ENCODE assay signal across 10 cellular contexts in the genomic region with DNA sequence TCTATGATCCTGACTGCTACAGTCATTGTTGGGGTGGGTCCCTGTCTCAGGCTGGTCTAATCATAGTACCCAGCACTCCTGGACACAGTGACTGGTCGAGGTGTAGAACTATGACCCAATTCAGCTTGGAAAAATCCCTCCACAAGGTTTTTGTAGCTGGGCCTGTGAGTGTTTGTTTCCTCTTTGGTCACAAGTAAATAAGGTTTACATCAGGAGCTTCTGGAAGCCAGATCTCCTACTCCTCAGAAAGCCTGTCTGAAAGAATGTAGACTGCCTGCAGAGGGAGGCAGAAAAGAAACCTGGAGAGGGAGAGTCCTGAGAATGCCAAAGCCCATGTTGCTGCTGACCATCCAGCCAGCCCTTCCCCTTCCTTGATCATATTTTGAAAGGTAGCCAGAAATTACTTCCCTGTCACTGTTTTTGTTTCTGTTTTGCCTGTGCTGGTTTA.
DNase-seq lines count a peak whose midpoint lies in the region; ATAC-seq and TF ChIP-seq lines count a peak whose summit lies in the region.
"Had no signal": no experiment of that assay in that cellular context is flagged by ENCODE, and none has a peak within 500 bp of the region (broad histone marks: within the 10 kb centered on the region; RNA-seq: fewer than 3 reads in every experiment).

No MANE protein-coding gene starts in this region.

- peaks cover 50 to 52% (median 50%) of the 10 kb centered on the region in 3 donors for H3K4me1 Mint-ChIP-seq in T-cell

- no peaks in the 10 kb centered on the region for H3K36me3 Mint-ChIP-seq in T-cell

- TF ChIP-seq CTCF in fibroblast of mammary gland (conservative IDR thresholded peaks at IDR 0.05; ENCODE audit: control insufficient read depth, insufficient read depth, low read depth, low read length) (no peak), retinal pigment epithelial cell (conservative IDR thresholded peaks at IDR 0.05; ENCODE audit: low read depth, low read length) (peak; percentile 26)

- H3K27me3 Mint-ChIP-seq in T-cell = no peaks in the 10 kb centered on the region

- H3K27ac Mint-ChIP-seq in T-cell = peak overlapping the region; percentile 83 to 88

- ATAC-seq in T-cell (replicated peaks in 1 of 4) (no peak), HG03097 (IDR thresholded peaks at IDR 0.05; ENCODE audit: low FRiP score, unreplicated experiment) (no peak)

- no peak overlapping the region for H3K4me3 ChIP-seq in fibroblast of mammary gland (ENCODE audit: control insufficient read depth, low read depth, low read length)
- H3K4me3 ChIP-seq in retinal pigment epithelial cell (ENCODE audit: low read length) = no peak overlapping the region

- DNase-seq in GM03348 (ENCODE audit: low spot score) (peak; percentile 42), T-cell (no peak), fibroblast of mammary gland (ENCODE audit: low read depth) (peak; percentile 40), retinal pigment epithelial cell (ENCODE audit: low read depth) (no peak), T-helper 9 cell (no peak), mucosa of gallbladder (ENCODE audit: low spot score) (no peak), superior temporal gyrus (ENCODE audit: extremely low spot score) (no peak)
- DNase-seq: activated naive CD4-positive, alpha-beta T cell treated with anti-CD3 and anti-CD28 coated beads for 36 hours had no signal

- H3K9me3 Mint-ChIP-seq in T-cell = no peaks in the 10 kb centered on the region
- H3K9me3 Mint-ChIP-seq: activated naive CD4-positive, alpha-beta T cell treated with anti-CD3 and anti-CD28 coated beads for 36 hours; nephron had no signal

- POLR2A ChIA-PET in T-cell (lab: Charles Lee) = interaction anchor here in 1 of 2 donors (0.6 kb wide), 1 partner anchor 118 kb away, joined by 4 read pairs; no protein-coding TSS in a partner anchor

- H3K4me3 Mint-ChIP-seq in T-cell = no peak overlapping the region
- H3K4me3 Mint-ChIP-seq: activated naive CD4-positive, alpha-beta T cell treated with anti-CD3 and anti-CD28 coated beads for 36 hours; nephron had no signal

- CTCF ChIA-PET in T-cell (lab: Charles Lee) = interaction anchor here (0.6 to 1.4 kb wide), 5 partner anchors 62 to 243 kb away, joined by 3 to 11 read pairs (median 4); no protein-coding TSS in a partner anchor

Comparison
In these comparisons a context has a peak if more than half of its experiments do, and no peak if none do; other contexts are left out.
1. DNase-seq: peak in GM03348 (single experiment) and fibroblast of mammary gland (single experiment); none in T-cell (0 of 34), retinal pigment epithelial cell (single experiment), T-helper 9 cell (single experiment), mucosa of gallbladder (single experiment) and superior temporal gyrus (single experiment).